In genomic region chrX:31563792-31564191, GRCh38 we compare ENCODE assay signal across 20 cellular contexts.
A peak's percentile ranks its signal among the peaks of the same experiment; 100 is the strongest.
DNase-seq lines count a peak whose midpoint lies in the region; ATAC-seq and FAIRE-seq lines count a peak whose summit lies in the region.
"Had no signal": no experiment of that assay in that cellular context is flagged by ENCODE, and none has a peak within 500 bp of the region (broad histone marks: within the 10 kb centered on the region; RNA-seq: fewer than 3 reads in every experiment).

No MANE protein-coding gene starts in this region.

- intact Hi-C loops in head of caudate nucleus (cut with DNase I) = no loop called here

- peak; percentile 26 for DNase-seq in KBM-7
- DNase-seq in OCI-M1 (lab: John Stamatoyannopoulos, UW) = peak; percentile 65
- no peak for DNase-seq in head of caudate nucleus
- no peak for DNase-seq in SIG-M5 (lab: John Stamatoyannopoulos, UW)
- DNase-seq: BE2C; CD8-positive, alpha-beta T cell; COR-L47; DMS153; DMS79 treated with DMSO at 0.1 percent for 48 hours; GDM1; GOT3; HCEC 1CT; HFFc6 had no signal

- ATAC-seq in GM18870 (IDR thresholded peaks at IDR 0.05; ENCODE audit: unreplicated experiment) (peak; percentile 61), GM21723 (IDR thresholded peaks at IDR 0.05; ENCODE audit: unreplicated experiment) (no peak)
- ATAC-seq: A549; CD8-positive, alpha-beta T cell; HepG2 had no signal

- in situ Hi-C loops in KBM-7 (cut with MboI; ENCODE audit: low pct_unique_long_range_greater_than_20kb, low sequenced_read_pairs) = no loop called here

- FAIRE-seq in islet of Langerhans (lab: Jason Lieb, UNC) = peak; percentile 53
- FAIRE-seq: D721Med, HepG2, HTR-8/SVneo had no signal

Comparison
In these comparisons a context has a peak if more than half of its experiments do, and no peak if none do; other contexts are left out.
1. DNase-seq: peak in KBM-7 (single experiment) and OCI-M1 (single experiment); none in head of caudate nucleus (0 of 42) and SIG-M5 (single experiment).